ENCODE assay signal across 8 cellular contexts in genomic region chr20:31603822-31604566, GRCh38. TPM values are rescaled to one million over a fixed set of nuclear protein-coding genes. Genes with fewer than 3 reads are reported as not detected.
DNase-seq lines count a peak whose midpoint lies in the region; ATAC-seq and TF ChIP-seq lines count a peak whose summit lies in the region.

No MANE protein-coding gene starts in this region.

- peak overlapping the region; percentile 91 for H3K4me3 Mint-ChIP-seq in activated CD4-positive, alpha-beta T cell treated with anti-CD3 and anti-CD28 coated beads for 36 hours

- H3K27me3 Mint-ChIP-seq in activated CD4-positive, alpha-beta T cell treated with anti-CD3 and anti-CD28 coated beads for 36 hours = peaks cover 43% of the 10 kb centered on the region

- peak overlapping the region; percentile 7 for H3K27ac Mint-ChIP-seq in activated CD4-positive, alpha-beta T cell treated with anti-CD3 and anti-CD28 coated beads for 36 hours

- peak overlapping the region; percentile 95 for H3K4me3 ChIP-seq in choroid plexus epithelial cell (ENCODE audit: low read depth, low read length)

- no peaks in the 10 kb centered on the region for H3K36me3 Mint-ChIP-seq in activated CD4-positive, alpha-beta T cell treated with anti-CD3 and anti-CD28 coated beads for 36 hours (ENCODE audit: low read depth)

- peaks cover 26% of the 10 kb centered on the region for H3K4me1 Mint-ChIP-seq in activated CD4-positive, alpha-beta T cell treated with anti-CD3 and anti-CD28 coated beads for 36 hours

- in situ Hi-C loops in GM13977 (cut with MboI; ENCODE audit: low pct_unique_long_range_greater_than_20kb, low sequenced_read_pairs, unreplicated experiment) = no loop called here

- ATAC-seq in HG03378 (IDR thresholded peaks at IDR 0.05; ENCODE audit: unreplicated experiment) = peak; percentile 47
- peak; percentile 48 for ATAC-seq in activated CD4-positive, alpha-beta T cell treated with anti-CD3 and anti-CD28 coated beads for 36 hours
- no peak for ATAC-seq in HG03469 (IDR thresholded peaks at IDR 0.05; ENCODE audit: unreplicated experiment)

- POLR2A ChIA-PET in activated CD4-positive, alpha-beta T cell treated with anti-CD3 and anti-CD28 coated beads for 36 hours (lab: Charles Lee) = interaction anchor here (1.4 to 2.3 kb wide), 3 partner anchors 9 to 34 kb away, joined by 4 to 13 read pairs (median 6); no protein-coding TSS in a partner anchor

- intact Hi-C loops in activated CD4-positive, alpha-beta T cell treated with anti-CD3 and anti-CD28 coated beads for 36 hours (cut with DNase I, micrococcal nuclease) = no loop called here

- TF ChIP-seq CTCF in GM13977 (IDR thresholded peaks at IDR 0.05; ENCODE audit: extremely low read depth, insufficient read depth, missing control alignments) (no peak), choroid plexus epithelial cell (conservative IDR thresholded peaks at IDR 0.05; ENCODE audit: low read depth, low read length) (no peak)

- peak; percentile 90 for DNase-seq in GM13977 (ENCODE audit: low spot score)
- DNase-seq in NCI-H524 treated with DMSO at 0.1 percent for 48 hours (lab: John Stamatoyannopoulos, UW) = peak; percentile 97
- DNase-seq in activated CD4-positive, alpha-beta T cell treated with anti-CD3 and anti-CD28 coated beads for 36 hours = peak; percentile 89
- peak; percentile 98 for DNase-seq in choroid plexus epithelial cell (ENCODE audit: low read depth)
- DNase-seq in kidney glomerular epithelial cell (lab: John Stamatoyannopoulos, UW) = peak; percentile 96
- peak; percentile 52 to 72 (median 59) for DNase-seq in stimulated activated CD4-positive, alpha-beta T cell treated with anti-CD3 and anti-CD28 coated beads, Interleukin-12 subunit alpha, Interleukin-12 subunit beta, amount 100 ng/mL, for 48 hours (ENCODE audit: low read depth in 2 of 3, low spot score in 1 of 3)

- no peaks in the 10 kb centered on the region for H3K9me3 Mint-ChIP-seq in activated CD4-positive, alpha-beta T cell treated with anti-CD3 and anti-CD28 coated beads for 36 hours (ENCODE audit: low read depth)

- CTCF ChIA-PET in activated CD4-positive, alpha-beta T cell treated with anti-CD3 and anti-CD28 coated beads for 36 hours (lab: Charles Lee) = interaction anchor here (0.6 to 12.9 kb wide), 11 partner anchors 9 to 120 kb away, joined by 3 to 712 read pairs (median 3); partner anchors contain the start of gene BCL2L1

RNA-seq across cellular contexts. Expression of gene ID1, which starts 1.1 kb away (rescaled TPM):
- 1 to 10 TPM; 2.2 to 3.5 TPM for total RNA-seq in activated CD4-positive, alpha-beta T cell treated with anti-CD3 and anti-CD28 coated beads for 36 hours

RNA-seq across cellular contexts. Expression of gene COX4I2, which starts 33.7 kb away (rescaled TPM):
- not detected for total RNA-seq in activated CD4-positive, alpha-beta T cell treated with anti-CD3 and anti-CD28 coated beads for 36 hours
